22 cellular contexts compared by ENCODE assay signal in genomic region chr11:11581493-11581880, GRCh38. TPM values are rescaled to one million over a fixed set of nuclear protein-coding genes. Genes with fewer than 3 reads are reported as not detected.
DNase-seq lines count a peak whose midpoint lies in the region; ATAC-seq and TF ChIP-seq lines count a peak whose summit lies in the region.
"Had no signal": no experiment of that assay in that cellular context is flagged by ENCODE, and none has a peak within 500 bp of the region (broad histone marks: within the 10 kb centered on the region; RNA-seq: fewer than 3 reads in every experiment).

No MANE protein-coding gene starts in this region.

- H3K4me3 ChIP-seq in right atrium auricular region (no peak overlapping the region), endodermal cell (ENCODE audit: low read length) (no peak overlapping the region), neuronal stem cell (ENCODE audit: low read length in 2 of 2) (no peak overlapping the region), adrenal gland (no peak overlapping the region)
- H3K4me3 ChIP-seq: BLaER1 treated with 17β-estradiol and CSF1 and Interleukin-3, amounts not matched to agents 10 nM and 100 nM; SK-N-MC; spleen; upper lobe of right lung had no signal

- no peaks in the 10 kb centered on the region for H3K36me3 Mint-ChIP-seq in endodermal cell (ENCODE audit: low read depth)
- H3K36me3 Mint-ChIP-seq: activated naive CD8-positive, alpha-beta T cell had no signal

- H2BK5ac ChIP-seq in neuronal stem cell (ENCODE audit: low read length), result no peak overlapping the region

- no peak overlapping the region for H4K91ac ChIP-seq in neuronal stem cell (ENCODE audit: low read depth, low read length, poor library complexity)

- intact Hi-C loops in Right ventricle myocardium inferior (cut with DNase I) (no loop called here), adrenal gland (cut with DNase I) (no loop called here)

- no peak overlapping the region for H2AK5ac ChIP-seq in neuronal stem cell (ENCODE audit: low read depth, low read length)

- H2AFZ ChIP-seq in neuronal stem cell (ENCODE audit: low read length), result no peak overlapping the region

- TF ChIP-seq CTCF in right atrium auricular region (IDR thresholded peaks at IDR 0.05) (no peak), endodermal cell (conservative IDR thresholded peaks at IDR 0.05) (no peak), adrenal gland (IDR thresholded peaks at IDR 0.05) (no peak)

- WGBS in endodermal cell (ENCODE audit: insufficient coverage in 1 of 2, insufficient read length in 1 of 2), 2 experiments, result 71 to 92% methylated on average over 1 to 4 of the region's 4 CpGs
- no CpG with 5 or more reads among the region's 4 CpGs for WGBS in neuronal stem cell (ENCODE audit: extremely low coverage in 2 of 2, insufficient read length in 2 of 2, insufficient replicate concordance in 1 of 2), 2 donors
- 79 to 91% (median 89%) methylated on average over 3 to 4 of the region's 4 CpGs for WGBS in adrenal gland, 4 donors

- no peak overlapping the region for H3K4me2 ChIP-seq in neuronal stem cell (ENCODE audit: insufficient read depth, low read length, poor library complexity, severe bottlenecking)
- H3K4me2 ChIP-seq: BLaER1 treated with 17β-estradiol and CSF1 and Interleukin-3, amounts not matched to agents 10 nM and 100 nM had no signal

- H3K27ac Mint-ChIP-seq in endodermal cell, result no peak overlapping the region
- H3K27ac Mint-ChIP-seq: activated naive CD8-positive, alpha-beta T cell; activated T-helper 17 cell treated with anti-CD3 and anti-CD28 coated beads, Interleukin-2, amount 50 U/mL, for 72 hours had no signal

- no peak for TF ChIP-seq POLR2A in adrenal gland (IDR thresholded peaks at IDR 0.05)

- peaks cover 6% of the 10 kb centered on the region for H3K4me1 Mint-ChIP-seq in endodermal cell
- H3K4me1 Mint-ChIP-seq: activated T-helper 17 cell treated with anti-CD3 and anti-CD28 coated beads, Interleukin-2, amount 50 U/mL, for 72 hours had no signal

- no peak overlapping the region for H2BK120ac ChIP-seq in neuronal stem cell (ENCODE audit: low read depth, low read length)

- H3K9me3 Mint-ChIP-seq in endodermal cell, result no peaks in the 10 kb centered on the region
- H3K9me3 Mint-ChIP-seq: activated T-helper 17 cell treated with anti-CD3 and anti-CD28 coated beads, Interleukin-2, amount 50 U/mL, for 72 hours had no signal

- H2BK12ac ChIP-seq in neuronal stem cell (ENCODE audit: low read length), result no peak overlapping the region

- H2BK15ac ChIP-seq in neuronal stem cell (ENCODE audit: low read length), result no peak overlapping the region

- no peak for DNase-seq in right atrium auricular region (ENCODE audit: low spot score)
- no peak for DNase-seq in Right ventricle myocardium inferior (ENCODE audit: missing footprints)
- DNase-seq in endodermal cell, result peak; percentile 14
- DNase-seq in neuronal stem cell (ENCODE audit: low spot score), result no peak
- no peak for DNase-seq in NCI-H345 (lab: John Stamatoyannopoulos, UW)
- DNase-seq in adrenal gland, result no peak
- DNase-seq in NCI-H1436 (lab: John Stamatoyannopoulos, UW), result no peak
- DNase-seq: ACHN; activated CD4-positive, alpha-beta T cell treated with anti-CD3 and anti-CD28 coated beads, Interleukin-2, amount 50 U/mL, for 1 hour; Calu3; Karpas-422; spleen; stimulated activated CD4-positive, alpha-beta T cell treated with anti-CD3 and anti-CD28 coated beads, Interleukin-4, amount 100 ng/mL, for 24 hours; stimulated activated naive CD8-positive, alpha-beta T cell treated with anti-CD3 and anti-CD28 coated beads, Interleukin-15, Interleukin-2, amounts not matched to agents 100 U/mL and 50 U/mL, for 24 hours; T-helper 2 cell; upper lobe of right lung; WERI-Rb-1 had no signal

- peak overlapping the region; percentile 80 to 82 for H3K27ac ChIP-seq in right atrium auricular region
- H3K27ac ChIP-seq in endodermal cell (ENCODE audit: low read depth, low read length), result no peak overlapping the region
- no peak overlapping the region for H3K27ac ChIP-seq in neuronal stem cell (replicated peaks; ENCODE audit: low read length)
- no peak overlapping the region for H3K27ac ChIP-seq in adrenal gland
- H3K27ac ChIP-seq: BLaER1 treated with 17β-estradiol and CSF1 and Interleukin-3, amounts not matched to agents 10 nM and 100 nM; SK-N-MC; spleen; upper lobe of right lung; WERI-Rb-1 had no signal

- no peak overlapping the region for H3K9ac ChIP-seq in endodermal cell (ENCODE audit: extremely low read depth, low read length, poor library complexity, severe bottlenecking)
- H3K9ac ChIP-seq in neuronal stem cell (ENCODE audit: low read depth, low read length, poor library complexity), result peak overlapping the region; percentile 6
- H3K9ac ChIP-seq: BLaER1 treated with 17β-estradiol and CSF1 and Interleukin-3, amounts not matched to agents 10 nM and 100 nM had no signal

- no peaks in the 10 kb centered on the region for H3K79me1 ChIP-seq in neuronal stem cell (ENCODE audit: low read depth, low read length)

- H3K14ac ChIP-seq in neuronal stem cell (ENCODE audit: low read length), result no peak overlapping the region

- H3K27me3 ChIP-seq in right atrium auricular region (no peaks in the 10 kb centered on the region), endodermal cell (ENCODE audit: control insufficient read depth, insufficient read depth, low read length, poor library complexity, severe bottlenecking) (no peaks in the 10 kb centered on the region), neuronal stem cell (ENCODE audit: control insufficient read depth in 3 of 3, insufficient read depth in 3 of 3, low read depth in 1 of 3, low read length in 3 of 3) (peaks cover 0 to 2% (median 0%) of the 10 kb centered on the region in 3 experiments), adrenal gland (peaks cover 5% of the 10 kb centered on the region)
- H3K27me3 ChIP-seq: BLaER1 treated with 17β-estradiol and CSF1 and Interleukin-3, amounts not matched to agents 10 nM and 100 nM; upper lobe of right lung had no signal

- ATAC-seq in Right ventricle myocardium inferior (no peak), HG03460 (IDR thresholded peaks at IDR 0.05; ENCODE audit: unreplicated experiment) (no peak)
- ATAC-seq: activated T-helper 17 cell treated with anti-CD3 and anti-CD28 coated beads, Interleukin-2, amount 50 U/mL, for 72 hours; stimulated activated naive CD8-positive, alpha-beta T cell treated with anti-CD3 and anti-CD28 coated beads, Interleukin-15, Interleukin-2, amounts not matched to agents 100 U/mL and 50 U/mL, for 24 hours; upper lobe of right lung had no signal

- no peaks in the 10 kb centered on the region for H3K9me3 ChIP-seq in right atrium auricular region
- no peaks in the 10 kb centered on the region for H3K9me3 ChIP-seq in endodermal cell (ENCODE audit: control insufficient read depth, low read length)
- H3K9me3 ChIP-seq in neuronal stem cell (replicated peaks in 1 of 2; ENCODE audit: control insufficient read depth in 2 of 2, insufficient read depth in 1 of 2, low read depth in 1 of 2, low read length in 2 of 2), result no peaks in the 10 kb centered on the region
- H3K9me3 ChIP-seq in adrenal gland (replicated peaks in 1 of 3), result no peaks in the 10 kb centered on the region
- H3K9me3 ChIP-seq: BLaER1 treated with 17β-estradiol and CSF1 and Interleukin-3, amounts not matched to agents 10 nM and 100 nM; spleen; upper lobe of right lung had no signal

- no peak overlapping the region for H3K23ac ChIP-seq in neuronal stem cell (ENCODE audit: low read depth, low read length, poor library complexity)

- no peak overlapping the region for H3K4me3 Mint-ChIP-seq in endodermal cell
- H3K4me3 Mint-ChIP-seq: activated naive CD8-positive, alpha-beta T cell; activated T-helper 17 cell treated with anti-CD3 and anti-CD28 coated beads, Interleukin-2, amount 50 U/mL, for 72 hours had no signal

- H3K4me1 ChIP-seq in right atrium auricular region, result peaks cover 0 to 74% of the 10 kb centered on the region in 2 donors
- H3K4me1 ChIP-seq in endodermal cell (ENCODE audit: control insufficient read depth, insufficient read depth, low read length), result no peaks in the 10 kb centered on the region
- H3K4me1 ChIP-seq in neuronal stem cell (ENCODE audit: control insufficient read depth in 2 of 2, insufficient read depth in 1 of 2, low read depth in 1 of 2, low read length in 2 of 2), result peaks cover 0 to 21% of the 10 kb centered on the region in 2 donors
- peaks cover 0 to 6% of the 10 kb centered on the region in 2 donors for H3K4me1 ChIP-seq in adrenal gland (replicated peaks in 1 of 2)

- H3K36me3 ChIP-seq in right atrium auricular region, result no peaks in the 10 kb centered on the region
- no peaks in the 10 kb centered on the region for H3K36me3 ChIP-seq in endodermal cell (ENCODE audit: control insufficient read depth, insufficient read depth, low read length)
- no peaks in the 10 kb centered on the region for H3K36me3 ChIP-seq in neuronal stem cell (replicated peaks in 1 of 2; ENCODE audit: control insufficient read depth in 2 of 2, insufficient read depth in 2 of 2, low read length in 2 of 2)
- no peaks in the 10 kb centered on the region for H3K36me3 ChIP-seq in adrenal gland (replicated peaks in 1 of 2)
- H3K36me3 ChIP-seq: BLaER1 treated with 17β-estradiol and CSF1 and Interleukin-3, amounts not matched to agents 10 nM and 100 nM; spleen; upper lobe of right lung; WERI-Rb-1 had no signal

- H3K18ac ChIP-seq in neuronal stem cell (ENCODE audit: low read length), result no peak overlapping the region

- H3K4ac ChIP-seq in neuronal stem cell (ENCODE audit: low read length), result no peak overlapping the region

- H3K27me3 Mint-ChIP-seq in endodermal cell (ENCODE audit: insufficient read depth), result peaks cover 9% of the 10 kb centered on the region

- H4K8ac ChIP-seq in neuronal stem cell (ENCODE audit: low read depth, low read length), result no peak overlapping the region

RNA-seq across cellular contexts. Expression of gene GALNT18, which starts 40.3 kb away (rescaled TPM):
- total RNA-seq in right atrium auricular region, result 10 to 100 TPM; 22.2 to 26.8 TPM
- 22.9 TPM for total RNA-seq in Right ventricle myocardium inferior
- total RNA-seq in endodermal cell, result 1 to 10 TPM; 5.1 to 9.9 TPM
- polyA plus RNA-seq in endodermal cell (2013, experiment 1 of 2), result 5.9 TPM
- polyA plus RNA-seq in endodermal cell (2013, experiment 2 of 2), result 6.6 TPM
- polyA plus RNA-seq in neuronal stem cell (2013, experiment 1 of 2), result 1.2 TPM
- 1.3 TPM for polyA plus RNA-seq in neuronal stem cell (2013, experiment 2 of 2)
- total RNA-seq in adrenal gland, result 10 to 100 TPM in 1 of 8 donors, 1 to 10 TPM in 7; 1.4 to 15.1 (median 7.4) TPM
- polyA plus RNA-seq in adrenal gland, result 1 to 10 TPM; 3.8 to 4.5 (median 4.0) TPM

Comparison
In these comparisons a context has a peak if more than half of its experiments do, and no peak if none do; other contexts are left out.
1. H3K27ac ChIP-seq: peak in right atrium auricular region (2 of 2); none in endodermal cell (single experiment), neuronal stem cell (single experiment) and adrenal gland (0 of 5).